1 cellular context compared by ENCODE assay signal in the genomic region with DNA sequence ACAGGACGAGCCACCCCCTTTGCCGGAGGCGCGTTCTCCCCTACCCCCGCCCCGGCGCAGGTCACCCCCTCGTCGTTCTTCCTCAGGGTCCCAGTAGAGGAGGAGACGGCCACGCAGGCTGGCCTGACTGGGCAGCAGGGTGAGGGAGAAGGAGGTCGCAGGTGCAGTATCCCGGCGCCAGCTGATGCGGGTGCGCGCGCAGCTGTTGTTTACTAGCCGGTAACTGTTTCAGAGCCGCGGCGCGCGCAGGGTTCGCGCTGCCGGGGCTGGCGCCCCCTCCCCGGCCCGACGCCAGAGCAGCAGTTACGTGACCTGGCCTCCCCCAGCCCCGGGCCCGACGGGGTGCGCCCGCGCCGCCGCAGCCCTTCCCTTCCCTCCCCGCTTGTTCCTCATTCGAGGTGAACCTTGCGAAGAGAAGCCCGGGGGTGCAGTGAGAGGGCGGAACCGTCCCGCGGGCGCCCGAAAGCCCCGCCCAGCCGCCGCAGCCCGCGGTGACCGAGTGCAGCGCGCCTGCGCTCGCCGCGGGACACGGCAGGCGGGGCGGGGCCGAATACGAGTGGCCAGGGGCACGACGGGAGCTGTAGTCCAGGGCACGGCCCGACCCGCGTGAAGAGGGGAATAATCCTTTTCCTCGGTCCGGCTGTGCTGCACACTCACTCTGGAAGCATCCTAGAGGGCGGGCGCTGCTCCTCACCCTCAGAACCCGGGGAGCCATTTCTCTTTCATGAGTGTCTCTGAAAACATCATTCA.
TF ChIP-seq lines count a peak whose summit lies in the region.

TSS of gene SLC12A6 (minus strand) at position 225 of the 750 bp plus-strand sequence. CDS start 1,101 bp downstream, outside the sequence.

TF ChIP-seq in HEK293, 187 proteins besides CTCF, POLR2A, EP300 and RAD21 (continued from another document):
- TF ChIP-seq ZBTB26 (tag by site-specific recombination; optimal IDR thresholded peaks at IDR 0.05) = peak; percentile 86
- TF ChIP-seq ZNF2 (tag by site-specific recombination; IDR thresholded peaks at IDR 0.05) = no peak
- TF ChIP-seq KLF8 (tag by site-specific recombination; IDR thresholded peaks at IDR 0.05) = 0 out of 2 replicates have a peak, but pooled peaks have one; percentile 19
